14 cellular contexts compared by ENCODE assay signal in genomic region chr6:133985970-133986369, GRCh38.
"Had no signal": no experiment of that assay in that cellular context is flagged by ENCODE, and none has a peak within 500 bp of the region (broad histone marks: within the 10 kb centered on the region; RNA-seq: fewer than 3 reads in every experiment).

No MANE protein-coding gene starts in this region.

- H3K4me3 ChIP-seq: adrenal gland, sigmoid colon, suprapubic skin, upper lobe of right lung had no signal

- H3K9me3 ChIP-seq: adrenal gland, sigmoid colon, suprapubic skin, upper lobe of right lung had no signal

- H3K27ac Mint-ChIP-seq: brain, nephron progenitor cell had no signal

- H3K4me1 Mint-ChIP-seq: brain had no signal

- DNase-seq: activated CD4-positive, CD25-positive, alpha-beta regulatory T cell treated with anti-CD3 and anti-CD28 coated beads, Interleukin-2, amount 50 U/mL, for 72 hours; activated gamma-delta T cell; adrenal gland; effector memory CD4-positive, alpha-beta T cell; erythroblast; hypothalamus; nephron progenitor cell; sigmoid colon; stimulated activated CD4-positive, alpha-beta T cell treated with anti-CD3 and anti-CD28 coated beads, Interleukin-2, amount 100 ng/mL, for 24 hours; stimulated activated naive CD4-positive, alpha-beta T cell; upper lobe of right lung had no signal

- ATAC-seq: upper lobe of right lung had no signal

- H3K4me3 Mint-ChIP-seq: brain; central memory CD8-positive, alpha-beta T cell; nephron progenitor cell had no signal

- H3K27me3 Mint-ChIP-seq: brain; central memory CD8-positive, alpha-beta T cell had no signal

- H3K9me3 Mint-ChIP-seq: brain; central memory CD8-positive, alpha-beta T cell; nephron progenitor cell had no signal

- H3K27me3 ChIP-seq: adrenal gland, sigmoid colon, suprapubic skin, upper lobe of right lung had no signal
